1 cellular context compared by ENCODE assay signal in the genomic region with DNA sequence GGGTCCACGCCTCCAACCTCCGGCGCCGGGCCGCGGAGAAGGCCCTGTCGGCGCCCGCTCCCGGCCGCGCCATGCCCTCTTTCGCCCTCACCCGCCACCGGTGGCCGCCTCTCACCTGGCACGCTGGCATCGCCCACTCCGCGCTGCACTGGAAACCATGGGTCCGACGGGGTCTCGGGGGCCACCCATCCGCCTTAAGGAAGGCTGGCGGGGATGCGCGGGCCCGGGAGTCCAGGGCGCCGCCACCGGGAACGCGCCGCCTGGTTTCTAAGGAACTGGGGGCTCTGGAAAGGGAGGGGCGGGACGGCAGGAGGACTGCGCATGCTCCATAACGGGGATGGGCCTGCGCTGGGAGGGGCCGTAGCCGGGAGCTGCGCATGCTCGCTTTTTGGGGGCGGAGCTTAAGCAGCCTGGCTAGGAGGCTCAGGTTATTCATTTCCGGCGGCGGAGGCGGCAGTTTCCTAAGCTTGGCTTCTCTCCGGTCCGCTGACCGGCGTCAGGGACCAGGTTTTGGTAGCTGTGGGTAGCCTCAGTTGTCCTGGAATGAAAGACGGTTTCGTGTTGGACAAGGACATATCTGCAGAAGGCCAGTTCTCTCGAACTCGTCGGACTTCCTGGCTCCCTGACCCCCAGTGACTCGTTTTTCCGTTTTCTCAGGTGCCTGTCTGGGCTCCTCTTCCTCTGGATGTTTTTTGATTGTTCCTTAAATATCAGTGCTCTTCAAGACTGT.
TF ChIP-seq lines count a peak whose summit lies in the region.

A gene with protein sequence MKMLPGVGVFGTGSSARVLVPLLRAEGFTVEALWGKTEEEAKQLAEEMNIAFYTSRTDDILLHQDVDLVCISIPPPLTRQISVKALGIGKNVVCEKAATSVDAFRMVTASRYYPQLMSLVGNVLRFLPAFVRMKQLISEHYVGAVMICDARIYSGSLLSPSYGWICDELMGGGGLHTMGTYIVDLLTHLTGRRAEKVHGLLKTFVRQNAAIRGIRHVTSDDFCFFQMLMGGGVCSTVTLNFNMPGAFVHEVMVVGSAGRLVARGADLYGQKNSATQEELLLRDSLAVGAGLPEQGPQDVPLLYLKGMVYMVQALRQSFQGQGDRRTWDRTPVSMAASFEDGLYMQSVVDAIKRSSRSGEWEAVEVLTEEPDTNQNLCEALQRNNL (minus strand): TSS at position 269 of the 730 bp plus-strand sequence. CDS start 33,601 bp downstream, outside the sequence.

TF ChIP-seq in HepG2, 621 proteins besides CTCF, POLR2A, EP300 and RAD21 (continued from another document and continues in another):
- TF ChIP-seq, protein P1, sequence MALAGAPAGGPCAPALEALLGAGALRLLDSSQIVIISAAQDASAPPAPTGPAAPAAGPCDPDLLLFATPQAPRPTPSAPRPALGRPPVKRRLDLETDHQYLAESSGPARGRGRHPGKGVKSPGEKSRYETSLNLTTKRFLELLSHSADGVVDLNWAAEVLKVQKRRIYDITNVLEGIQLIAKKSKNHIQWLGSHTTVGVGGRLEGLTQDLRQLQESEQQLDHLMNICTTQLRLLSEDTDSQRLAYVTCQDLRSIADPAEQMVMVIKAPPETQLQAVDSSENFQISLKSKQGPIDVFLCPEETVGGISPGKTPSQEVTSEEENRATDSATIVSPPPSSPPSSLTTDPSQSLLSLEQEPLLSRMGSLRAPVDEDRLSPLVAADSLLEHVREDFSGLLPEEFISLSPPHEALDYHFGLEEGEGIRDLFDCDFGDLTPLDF (CRISPR knock-in tag; IDR thresholded peaks at IDR 0.05), result peak; percentile 31; the same call in 1 of the 2 replicates
- peak; percentile 55; the same call in 1 of the 2 replicates for TF ChIP-seq ELF4 (CRISPR knock-in tag; IDR thresholded peaks at IDR 0.05; ENCODE audit: borderline replicate concordance)
- TF ChIP-seq ZSCAN30 (CRISPR knock-in tag; IDR thresholded peaks at IDR 0.05), result 0 out of 2 replicates have a peak, but pooled peaks have one; percentile 10
- no peak for TF ChIP-seq SP2 (CRISPR knock-in tag; IDR thresholded peaks at IDR 0.05)
- TF ChIP-seq, protein P2, sequence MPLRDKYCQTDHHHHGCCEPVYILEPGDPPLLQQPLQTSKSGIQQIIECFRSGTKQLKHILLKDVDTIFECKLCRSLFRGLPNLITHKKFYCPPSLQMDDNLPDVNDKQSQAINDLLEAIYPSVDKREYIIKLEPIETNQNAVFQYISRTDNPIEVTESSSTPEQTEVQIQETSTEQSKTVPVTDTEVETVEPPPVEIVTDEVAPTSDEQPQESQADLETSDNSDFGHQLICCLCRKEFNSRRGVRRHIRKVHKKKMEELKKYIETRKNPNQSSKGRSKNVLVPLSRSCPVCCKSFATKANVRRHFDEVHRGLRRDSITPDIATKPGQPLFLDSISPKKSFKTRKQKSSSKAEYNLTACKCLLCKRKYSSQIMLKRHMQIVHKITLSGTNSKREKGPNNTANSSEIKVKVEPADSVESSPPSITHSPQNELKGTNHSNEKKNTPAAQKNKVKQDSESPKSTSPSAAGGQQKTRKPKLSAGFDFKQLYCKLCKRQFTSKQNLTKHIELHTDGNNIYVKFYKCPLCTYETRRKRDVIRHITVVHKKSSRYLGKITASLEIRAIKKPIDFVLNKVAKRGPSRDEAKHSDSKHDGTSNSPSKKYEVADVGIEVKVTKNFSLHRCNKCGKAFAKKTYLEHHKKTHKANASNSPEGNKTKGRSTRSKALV (CRISPR knock-in tag; IDR thresholded peaks at IDR 0.05), result 0 out of 2 replicates have a peak, but pooled peaks have one; percentile 76
- TF ChIP-seq XBP1 (CRISPR knock-in tag; IDR thresholded peaks at IDR 0.05), result no peak
- TF ChIP-seq SIN3A (IDR thresholded peaks at IDR 0.05; ENCODE audit: borderline replicate concordance, low read depth, low read length), result peak; percentile 92
- no peak for TF ChIP-seq ZNF720 (CRISPR knock-in tag; IDR thresholded peaks at IDR 0.05)
- peak; percentile 92 for TF ChIP-seq ZNF333 (CRISPR knock-in tag; IDR thresholded peaks at IDR 0.05; ENCODE audit: borderline replicate concordance)
- no peak for TF ChIP-seq ZNF234 (CRISPR knock-in tag; conservative IDR thresholded peaks at IDR 0.05)
- TF ChIP-seq, protein P3, sequence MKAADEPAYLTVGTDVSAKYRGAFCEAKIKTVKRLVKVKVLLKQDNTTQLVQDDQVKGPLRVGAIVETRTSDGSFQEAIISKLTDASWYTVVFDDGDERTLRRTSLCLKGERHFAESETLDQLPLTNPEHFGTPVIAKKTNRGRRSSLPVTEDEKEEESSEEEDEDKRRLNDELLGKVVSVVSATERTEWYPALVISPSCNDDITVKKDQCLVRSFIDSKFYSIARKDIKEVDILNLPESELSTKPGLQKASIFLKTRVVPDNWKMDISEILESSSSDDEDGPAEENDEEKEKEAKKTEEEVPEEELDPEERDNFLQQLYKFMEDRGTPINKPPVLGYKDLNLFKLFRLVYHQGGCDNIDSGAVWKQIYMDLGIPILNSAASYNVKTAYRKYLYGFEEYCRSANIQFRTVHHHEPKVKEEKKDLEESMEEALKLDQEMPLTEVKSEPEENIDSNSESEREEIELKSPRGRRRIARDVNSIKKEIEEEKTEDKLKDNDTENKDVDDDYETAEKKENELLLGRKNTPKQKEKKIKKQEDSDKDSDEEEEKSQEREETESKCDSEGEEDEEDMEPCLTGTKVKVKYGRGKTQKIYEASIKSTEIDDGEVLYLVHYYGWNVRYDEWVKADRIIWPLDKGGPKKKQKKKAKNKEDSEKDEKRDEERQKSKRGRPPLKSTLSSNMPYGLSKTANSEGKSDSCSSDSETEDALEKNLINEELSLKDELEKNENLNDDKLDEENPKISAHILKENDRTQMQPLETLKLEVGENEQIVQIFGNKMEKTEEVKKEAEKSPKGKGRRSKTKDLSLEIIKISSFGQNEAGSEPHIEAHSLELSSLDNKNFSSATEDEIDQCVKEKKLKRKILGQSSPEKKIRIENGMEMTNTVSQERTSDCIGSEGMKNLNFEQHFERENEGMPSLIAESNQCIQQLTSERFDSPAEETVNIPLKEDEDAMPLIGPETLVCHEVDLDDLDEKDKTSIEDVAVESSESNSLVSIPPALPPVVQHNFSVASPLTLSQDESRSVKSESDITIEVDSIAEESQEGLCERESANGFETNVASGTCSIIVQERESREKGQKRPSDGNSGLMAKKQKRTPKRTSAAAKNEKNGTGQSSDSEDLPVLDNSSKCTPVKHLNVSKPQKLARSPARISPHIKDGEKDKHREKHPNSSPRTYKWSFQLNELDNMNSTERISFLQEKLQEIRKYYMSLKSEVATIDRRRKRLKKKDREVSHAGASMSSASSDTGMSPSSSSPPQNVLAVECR (CRISPR knock-in tag; IDR thresholded peaks at IDR 0.05; ENCODE audit: borderline replicate concordance), result peak; percentile 99
- no peak for TF ChIP-seq CEBPB (IDR thresholded peaks at IDR 0.05; ENCODE audit: borderline replicate concordance, low read depth, low read length)
- TF ChIP-seq, protein P4, sequence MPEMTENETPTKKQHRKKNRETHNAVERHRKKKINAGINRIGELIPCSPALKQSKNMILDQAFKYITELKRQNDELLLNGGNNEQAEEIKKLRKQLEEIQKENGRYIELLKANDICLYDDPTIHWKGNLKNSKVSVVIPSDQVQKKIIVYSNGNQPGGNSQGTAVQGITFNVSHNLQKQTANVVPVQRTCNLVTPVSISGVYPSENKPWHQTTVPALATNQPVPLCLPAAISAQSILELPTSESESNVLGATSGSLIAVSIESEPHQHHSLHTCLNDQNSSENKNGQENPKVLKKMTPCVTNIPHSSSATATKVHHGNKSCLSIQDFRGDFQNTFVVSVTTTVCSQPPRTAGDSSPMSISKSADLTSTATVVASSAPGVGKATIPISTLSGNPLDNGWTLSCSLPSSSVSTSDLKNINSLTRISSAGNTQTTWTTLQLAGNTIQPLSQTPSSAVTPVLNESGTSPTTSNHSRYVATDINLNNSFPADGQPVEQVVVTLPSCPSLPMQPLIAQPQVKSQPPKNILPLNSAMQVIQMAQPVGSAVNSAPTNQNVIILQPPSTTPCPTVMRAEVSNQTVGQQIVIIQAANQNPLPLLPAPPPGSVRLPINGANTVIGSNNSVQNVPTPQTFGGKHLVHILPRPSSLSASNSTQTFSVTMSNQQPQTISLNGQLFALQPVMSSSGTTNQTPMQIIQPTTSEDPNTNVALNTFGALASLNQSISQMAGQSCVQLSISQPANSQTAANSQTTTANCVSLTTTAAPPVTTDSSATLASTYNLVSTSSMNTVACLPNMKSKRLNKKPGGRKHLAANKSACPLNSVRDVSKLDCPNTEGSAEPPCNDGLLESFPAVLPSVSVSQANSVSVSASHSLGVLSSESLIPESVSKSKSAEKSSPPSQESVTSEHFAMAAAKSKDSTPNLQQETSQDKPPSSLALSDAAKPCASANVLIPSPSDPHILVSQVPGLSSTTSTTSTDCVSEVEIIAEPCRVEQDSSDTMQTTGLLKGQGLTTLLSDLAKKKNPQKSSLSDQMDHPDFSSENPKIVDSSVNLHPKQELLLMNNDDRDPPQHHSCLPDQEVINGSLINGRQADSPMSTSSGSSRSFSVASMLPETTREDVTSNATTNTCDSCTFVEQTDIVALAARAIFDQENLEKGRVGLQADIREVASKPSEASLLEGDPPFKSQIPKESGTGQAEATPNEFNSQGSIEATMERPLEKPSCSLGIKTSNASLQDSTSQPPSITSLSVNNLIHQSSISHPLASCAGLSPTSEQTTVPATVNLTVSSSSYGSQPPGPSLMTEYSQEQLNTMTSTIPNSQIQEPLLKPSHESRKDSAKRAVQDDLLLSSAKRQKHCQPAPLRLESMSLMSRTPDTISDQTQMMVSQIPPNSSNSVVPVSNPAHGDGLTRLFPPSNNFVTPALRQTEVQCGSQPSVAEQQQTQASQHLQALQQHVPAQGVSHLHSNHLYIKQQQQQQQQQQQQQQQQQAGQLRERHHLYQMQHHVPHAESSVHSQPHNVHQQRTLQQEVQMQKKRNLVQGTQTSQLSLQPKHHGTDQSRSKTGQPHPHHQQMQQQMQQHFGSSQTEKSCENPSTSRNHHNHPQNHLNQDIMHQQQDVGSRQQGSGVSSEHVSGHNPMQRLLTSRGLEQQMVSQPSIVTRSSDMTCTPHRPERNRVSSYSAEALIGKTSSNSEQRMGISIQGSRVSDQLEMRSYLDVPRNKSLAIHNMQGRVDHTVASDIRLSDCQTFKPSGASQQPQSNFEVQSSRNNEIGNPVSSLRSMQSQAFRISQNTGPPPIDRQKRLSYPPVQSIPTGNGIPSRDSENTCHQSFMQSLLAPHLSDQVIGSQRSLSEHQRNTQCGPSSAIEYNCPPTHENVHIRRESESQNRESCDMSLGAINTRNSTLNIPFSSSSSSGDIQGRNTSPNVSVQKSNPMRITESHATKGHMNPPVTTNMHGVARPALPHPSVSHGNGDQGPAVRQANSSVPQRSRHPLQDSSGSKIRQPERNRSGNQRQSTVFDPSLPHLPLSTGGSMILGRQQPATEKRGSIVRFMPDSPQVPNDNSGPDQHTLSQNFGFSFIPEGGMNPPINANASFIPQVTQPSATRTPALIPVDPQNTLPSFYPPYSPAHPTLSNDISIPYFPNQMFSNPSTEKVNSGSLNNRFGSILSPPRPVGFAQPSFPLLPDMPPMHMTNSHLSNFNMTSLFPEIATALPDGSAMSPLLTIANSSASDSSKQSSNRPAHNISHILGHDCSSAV (CRISPR knock-in tag; IDR thresholded peaks at IDR 0.05; ENCODE audit: borderline replicate concordance), result no peak
- peak; percentile 62 for TF ChIP-seq POGZ (CRISPR knock-in tag; IDR thresholded peaks at IDR 0.05)
- TF ChIP-seq PHF8 (CRISPR knock-in tag; IDR thresholded peaks at IDR 0.05), result peak; percentile 99
- peak; percentile 81 for TF ChIP-seq SPEN (CRISPR knock-in tag; IDR thresholded peaks at IDR 0.05; ENCODE audit: low read depth)
- TF ChIP-seq, protein P5, sequence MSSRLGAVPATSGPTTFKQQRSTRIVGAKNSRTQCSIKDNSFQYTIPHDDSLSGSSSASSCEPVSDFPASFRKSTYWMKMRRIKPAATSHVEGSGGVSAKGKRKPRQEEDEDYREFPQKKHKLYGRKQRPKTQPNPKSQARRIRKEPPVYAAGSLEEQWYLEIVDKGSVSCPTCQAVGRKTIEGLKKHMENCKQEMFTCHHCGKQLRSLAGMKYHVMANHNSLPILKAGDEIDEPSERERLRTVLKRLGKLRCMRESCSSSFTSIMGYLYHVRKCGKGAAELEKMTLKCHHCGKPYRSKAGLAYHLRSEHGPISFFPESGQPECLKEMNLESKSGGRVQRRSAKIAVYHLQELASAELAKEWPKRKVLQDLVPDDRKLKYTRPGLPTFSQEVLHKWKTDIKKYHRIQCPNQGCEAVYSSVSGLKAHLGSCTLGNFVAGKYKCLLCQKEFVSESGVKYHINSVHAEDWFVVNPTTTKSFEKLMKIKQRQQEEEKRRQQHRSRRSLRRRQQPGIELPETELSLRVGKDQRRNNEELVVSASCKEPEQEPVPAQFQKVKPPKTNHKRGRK (CRISPR knock-in tag; IDR thresholded peaks at IDR 0.05), result no peak
- TF ChIP-seq, protein P6, sequence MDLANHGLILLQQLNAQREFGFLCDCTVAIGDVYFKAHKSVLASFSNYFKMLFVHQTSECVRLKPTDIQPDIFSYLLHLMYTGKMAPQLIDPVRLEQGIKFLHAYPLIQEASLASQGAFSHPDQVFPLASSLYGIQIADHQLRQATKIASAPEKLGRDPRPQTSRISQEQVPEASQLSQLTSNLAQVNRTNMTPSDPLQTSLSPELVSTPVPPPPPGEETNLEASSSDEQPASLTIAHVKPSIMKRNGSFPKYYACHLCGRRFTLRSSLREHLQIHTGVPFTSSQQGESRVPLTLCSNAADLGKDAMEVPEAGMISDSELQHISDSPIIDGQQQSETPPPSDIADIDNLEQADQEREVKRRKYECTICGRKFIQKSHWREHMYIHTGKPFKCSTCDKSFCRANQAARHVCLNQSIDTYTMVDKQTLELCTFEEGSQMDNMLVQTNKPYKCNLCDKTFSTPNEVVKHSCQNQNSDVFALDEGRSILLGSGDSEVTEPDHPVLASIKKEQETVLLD (CRISPR knock-in tag; IDR thresholded peaks at IDR 0.05; ENCODE audit: low read depth), result peak; percentile 52; the same call in 1 of the 2 replicates
- no peak for TF ChIP-seq ZNF207 (IDR thresholded peaks at IDR 0.05; ENCODE audit: borderline replicate concordance)
- no peak for TF ChIP-seq HOXA7 (CRISPR knock-in tag; IDR thresholded peaks at IDR 0.05)
- peak; percentile 94 for TF ChIP-seq KLF13 (CRISPR knock-in tag; IDR thresholded peaks at IDR 0.05)
- 0 out of 2 replicates have a peak, but pooled peaks have one; percentile 74 for TF ChIP-seq RFXANK (CRISPR knock-in tag; IDR thresholded peaks at IDR 0.05)
- peak; percentile 86 for TF ChIP-seq MED8 (CRISPR knock-in tag; IDR thresholded peaks at IDR 0.05; ENCODE audit: insufficient replicate concordance)
- TF ChIP-seq ARNTL (CRISPR knock-in tag; IDR thresholded peaks at IDR 0.05), result no peak
- peak; percentile 27; the same call in 1 of the 2 replicates for TF ChIP-seq ZNF335 (CRISPR knock-in tag; IDR thresholded peaks at IDR 0.05)
- TF ChIP-seq PCBP2 (optimal IDR thresholded peaks at IDR 0.05; ENCODE audit: low read depth, low read length, poor library complexity, severe bottlenecking), result no peak
- TF ChIP-seq, protein P7, sequence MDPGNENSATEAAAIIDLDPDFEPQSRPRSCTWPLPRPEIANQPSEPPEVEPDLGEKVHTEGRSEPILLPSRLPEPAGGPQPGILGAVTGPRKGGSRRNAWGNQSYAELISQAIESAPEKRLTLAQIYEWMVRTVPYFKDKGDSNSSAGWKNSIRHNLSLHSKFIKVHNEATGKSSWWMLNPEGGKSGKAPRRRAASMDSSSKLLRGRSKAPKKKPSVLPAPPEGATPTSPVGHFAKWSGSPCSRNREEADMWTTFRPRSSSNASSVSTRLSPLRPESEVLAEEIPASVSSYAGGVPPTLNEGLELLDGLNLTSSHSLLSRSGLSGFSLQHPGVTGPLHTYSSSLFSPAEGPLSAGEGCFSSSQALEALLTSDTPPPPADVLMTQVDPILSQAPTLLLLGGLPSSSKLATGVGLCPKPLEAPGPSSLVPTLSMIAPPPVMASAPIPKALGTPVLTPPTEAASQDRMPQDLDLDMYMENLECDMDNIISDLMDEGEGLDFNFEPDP (CRISPR knock-in tag; conservative IDR thresholded peaks at IDR 0.05), result no peak
- TF ChIP-seq NAIF1 (CRISPR knock-in tag; IDR thresholded peaks at IDR 0.05; ENCODE audit: borderline replicate concordance), result no peak
- TF ChIP-seq NONO (IDR thresholded peaks at IDR 0.05), result no peak
- TF ChIP-seq NONO (CRISPR knock-in tag; conservative IDR thresholded peaks at IDR 0.05), result peak; percentile 46; the same call in 1 of the 2 replicates
- peak; percentile 95; the same call in 1 of the 2 replicates for TF ChIP-seq ZNF839 (CRISPR knock-in tag; IDR thresholded peaks at IDR 0.05; ENCODE audit: borderline replicate concordance)
- peak; percentile 84; the same call in 1 of the 2 replicates for TF ChIP-seq ZNF772 (CRISPR knock-in tag; IDR thresholded peaks at IDR 0.05)
